ENCODE assay signal across 16 cellular contexts in the genomic region with DNA sequence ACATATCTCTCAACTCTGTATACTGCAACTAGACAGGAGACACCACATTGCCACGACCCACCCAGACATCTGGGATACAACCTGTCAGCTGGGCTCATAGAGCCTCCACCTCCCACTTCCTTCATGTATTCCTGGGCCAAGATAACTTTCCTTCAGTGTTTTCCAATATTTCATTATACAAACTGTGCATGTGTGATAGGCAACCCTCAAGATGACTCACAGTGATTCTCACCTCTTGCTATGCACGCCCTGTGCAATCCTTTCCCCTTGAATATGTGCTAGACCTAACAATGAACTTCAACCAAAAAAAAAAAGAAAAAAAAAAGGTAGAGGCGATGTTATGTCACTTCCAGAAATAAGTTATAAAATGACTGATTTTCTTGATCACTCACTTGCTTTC.
DNase-seq lines count a peak whose midpoint lies in the region; ATAC-seq and TF ChIP-seq lines count a peak whose summit lies in the region.
"Had no signal": no experiment of that assay in that cellular context is flagged by ENCODE, and none has a peak within 500 bp of the region (broad histone marks: within the 10 kb centered on the region; RNA-seq: fewer than 3 reads in every experiment).

No MANE protein-coding gene starts in this region.

- H3K4me3 ChIP-seq in fibroblast of pulmonary artery (replicated peaks; ENCODE audit: low read depth, low read length) = no peak overlapping the region
- H3K4me3 ChIP-seq: A549, K562 had no signal

- TF ChIP-seq CTCF in fibroblast of pulmonary artery (IDR thresholded peaks at IDR 0.05; ENCODE audit: low read length, missing control alignments) = no peak

- no peak for ATAC-seq in GM21526 (IDR thresholded peaks at IDR 0.05; ENCODE audit: low FRiP score, unreplicated experiment)
- ATAC-seq: A549, K562 had no signal

- DNase-seq in M059J (ENCODE audit: low read depth) (peak; percentile 52), amniotic epithelial cell (ENCODE audit: low read depth) (peak; percentile 9), fibroblast of pulmonary artery (ENCODE audit: low read depth) (peak; percentile 15), HUDEP-2 (lab: John Stamatoyannopoulos, UW; ENCODE audit: unreplicated experiment in 76 of 76) (no peak), GM03348 (ENCODE audit: low spot score) (no peak), SIG-M5 treated with dmso at 0.1 percent for 504 hours (lab: John Stamatoyannopoulos, UW; ENCODE audit: unreplicated experiment) (no peak)
- DNase-seq: BE2C; CD4-positive, alpha-beta memory T cell; DMS79 treated with DMSO at 0.1 percent for 48 hours; EL; GDM1; GOT3; H9 had no signal

Comparison
In these comparisons a context has a peak if more than half of its experiments do, and no peak if none do; other contexts are left out.
1. DNase-seq: peak in M059J (single experiment), amniotic epithelial cell (single experiment) and fibroblast of pulmonary artery (single experiment); none in HUDEP-2 (0 of 76), GM03348 (single experiment) and SIG-M5 treated with dmso at 0.1 percent for 504 hours (single experiment).